1 cellular context compared by ENCODE assay signal in genomic region chr9:122446819-122447484, GRCh38.
TF ChIP-seq lines count a peak whose summit lies in the region.

No MANE protein-coding gene starts in this region.

TF ChIP-seq in K562, 482 proteins besides CTCF, POLR2A, EP300 and RAD21 (continued from another document and continues in another):
- TF ChIP-seq, protein P1, sequence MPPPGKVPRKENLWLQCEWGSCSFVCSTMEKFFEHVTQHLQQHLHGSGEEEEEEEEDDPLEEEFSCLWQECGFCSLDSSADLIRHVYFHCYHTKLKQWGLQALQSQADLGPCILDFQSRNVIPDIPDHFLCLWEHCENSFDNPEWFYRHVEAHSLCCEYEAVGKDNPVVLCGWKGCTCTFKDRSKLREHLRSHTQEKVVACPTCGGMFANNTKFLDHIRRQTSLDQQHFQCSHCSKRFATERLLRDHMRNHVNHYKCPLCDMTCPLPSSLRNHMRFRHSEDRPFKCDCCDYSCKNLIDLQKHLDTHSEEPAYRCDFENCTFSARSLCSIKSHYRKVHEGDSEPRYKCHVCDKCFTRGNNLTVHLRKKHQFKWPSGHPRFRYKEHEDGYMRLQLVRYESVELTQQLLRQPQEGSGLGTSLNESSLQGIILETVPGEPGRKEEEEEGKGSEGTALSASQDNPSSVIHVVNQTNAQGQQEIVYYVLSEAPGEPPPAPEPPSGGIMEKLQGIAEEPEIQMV (tag; conservative IDR thresholded peaks at IDR 0.05; ENCODE audit: low read depth) = no peak
- TF ChIP-seq HMBOX1 (IDR thresholded peaks at IDR 0.05) (no peak), WHSC1 (IDR thresholded peaks at IDR 0.05; ENCODE audit: low read length) (no peak), PYGO2 (tag; IDR thresholded peaks at IDR 0.05) (peak; percentile 91), BACH1 (tag; IDR thresholded peaks at IDR 0.05) (no peak), ZNF431 (CRISPR knock-in tag; IDR thresholded peaks at IDR 0.05) (no peak), TAF1 (IDR thresholded peaks at IDR 0.05; ENCODE audit: control insufficient read depth, extremely low read depth, insufficient read depth, low read length, severe bottlenecking) (no peak), ELF4 (CRISPR knock-in tag; IDR thresholded peaks at IDR 0.05) (no peak), RNF2 (IDR thresholded peaks at IDR 0.05) (no peak), VEZF1 (CRISPR knock-in tag; IDR thresholded peaks at IDR 0.05) (peak; percentile 61), NBN (IDR thresholded peaks at IDR 0.05; ENCODE audit: low read depth) (peak; percentile 88), ZNF282 (CRISPR knock-in tag; IDR thresholded peaks at IDR 0.05) (no peak), NCOA1 (IDR thresholded peaks at IDR 0.05; ENCODE audit: low read depth) (peak; percentile 86; the same call in 1 of the 2 replicates), MXI1 (IDR thresholded peaks at IDR 0.05; ENCODE audit: low read depth, low read length) (no peak), C11orf30 (IDR thresholded peaks at IDR 0.05; ENCODE audit: low read depth) (no peak), NUFIP1 (IDR thresholded peaks at IDR 0.05; ENCODE audit: partially characterized antibody) (no peak), SMARCE1 (IDR thresholded peaks at IDR 0.05) (peak; percentile 98), TFAM (CRISPR knock-in tag; conservative IDR thresholded peaks at IDR 0.05) (no peak), U2AF1 (optimal IDR thresholded peaks at IDR 0.05; ENCODE audit: low read depth, low read length) (no peak), ZBTB7A (IDR thresholded peaks at IDR 0.05; ENCODE audit: borderline replicate concordance, control insufficient read depth, low read depth, low read length) (no peak), KLF1 (tag; IDR thresholded peaks at IDR 0.05) (no peak), RBM17 (IDR thresholded peaks at IDR 0.05; ENCODE audit: borderline replicate concordance, low read depth, low read length) (no peak), MTA2 (IDR thresholded peaks at IDR 0.05; ENCODE audit: low read depth) (peak; percentile 99), NFIC (IDR thresholded peaks at IDR 0.05) (peak; percentile 91), KDM1A (IDR thresholded peaks at IDR 0.05) (peak; percentile 28 to 53; a peak in 3 of 4 replicates), E2F8 (IDR thresholded peaks at IDR 0.05; ENCODE audit: low read depth, partially characterized antibody) (no peak), BCOR (IDR thresholded peaks at IDR 0.05) (peak; percentile 61), OTX1 (CRISPR knock-in tag; IDR thresholded peaks at IDR 0.05) (no peak), CREB5 (CRISPR knock-in tag; IDR thresholded peaks at IDR 0.05) (no peak), ZNF668 (CRISPR knock-in tag; IDR thresholded peaks at IDR 0.05) (no peak), RB1 (IDR thresholded peaks at IDR 0.05; ENCODE audit: low read depth) (no peak), POLR2H (tag; IDR thresholded peaks at IDR 0.05; ENCODE audit: low read depth) (no peak), GABPA (tag; conservative IDR thresholded peaks at IDR 0.05; ENCODE audit: low read depth) (no peak), CHD2 (IDR thresholded peaks at IDR 0.05; ENCODE audit: low read depth, low read length) (no peak), SAFB (IDR thresholded peaks at IDR 0.05; ENCODE audit: borderline replicate concordance, low read depth, low read length) (no peak), L3MBTL2 (IDR thresholded peaks at IDR 0.05) (0 out of 2 replicates have a peak, but pooled peaks have one; percentile 23), YY1 (IDR thresholded peaks at IDR 0.05; ENCODE audit: borderline replicate concordance in 1 of 3, control insufficient read depth in 1 of 3, extremely low read depth in 1 of 3, insufficient read depth in 3 of 3, insufficient read length in 1 of 3, insufficient replicate concordance in 2 of 3, low read depth in 1 of 3, low read length in 2 of 3) (no peak), CBX2 (IDR thresholded peaks at IDR 0.05; ENCODE audit: insufficient read depth, low read length, poor library complexity, severe bottlenecking) (no peak), MNT (conservative IDR thresholded peaks at IDR 0.05) (peak; percentile 18 to 61; a peak in 2 of 4 replicates), FOXM1 (IDR thresholded peaks at IDR 0.05; ENCODE audit: low read depth) (peak; percentile 95), FOXM1 (CRISPR knock-in tag; IDR thresholded peaks at IDR 0.05; ENCODE audit: low read depth) (no peak), TAL1 (IDR thresholded peaks at IDR 0.05) (peak; percentile 99), HDAC3 (IDR thresholded peaks at IDR 0.05; ENCODE audit: borderline replicate concordance, partially characterized antibody) (peak; percentile 92), HLTF (IDR thresholded peaks at IDR 0.05) (peak; percentile 100), ZNF445 (CRISPR knock-in tag; IDR thresholded peaks at IDR 0.05; ENCODE audit: low read depth) (no peak), SMAD2 (IDR thresholded peaks at IDR 0.05; ENCODE audit: low read depth, low read length) (no peak), FOXJ2 (tag; IDR thresholded peaks at IDR 0.05) (peak; percentile 94), MAFF (IDR thresholded peaks at IDR 0.05; ENCODE audit: low read length) (no peak), ZNF133 (CRISPR knock-in tag; IDR thresholded peaks at IDR 0.05) (no peak), MAFG (tag; conservative IDR thresholded peaks at IDR 0.05) (no peak), CXXC5 (CRISPR knock-in tag; IDR thresholded peaks at IDR 0.05) (no peak), GATA2 (CRISPR knock-in tag; IDR thresholded peaks at IDR 0.05) (peak; percentile 95)
- TF ChIP-seq, protein P2, sequence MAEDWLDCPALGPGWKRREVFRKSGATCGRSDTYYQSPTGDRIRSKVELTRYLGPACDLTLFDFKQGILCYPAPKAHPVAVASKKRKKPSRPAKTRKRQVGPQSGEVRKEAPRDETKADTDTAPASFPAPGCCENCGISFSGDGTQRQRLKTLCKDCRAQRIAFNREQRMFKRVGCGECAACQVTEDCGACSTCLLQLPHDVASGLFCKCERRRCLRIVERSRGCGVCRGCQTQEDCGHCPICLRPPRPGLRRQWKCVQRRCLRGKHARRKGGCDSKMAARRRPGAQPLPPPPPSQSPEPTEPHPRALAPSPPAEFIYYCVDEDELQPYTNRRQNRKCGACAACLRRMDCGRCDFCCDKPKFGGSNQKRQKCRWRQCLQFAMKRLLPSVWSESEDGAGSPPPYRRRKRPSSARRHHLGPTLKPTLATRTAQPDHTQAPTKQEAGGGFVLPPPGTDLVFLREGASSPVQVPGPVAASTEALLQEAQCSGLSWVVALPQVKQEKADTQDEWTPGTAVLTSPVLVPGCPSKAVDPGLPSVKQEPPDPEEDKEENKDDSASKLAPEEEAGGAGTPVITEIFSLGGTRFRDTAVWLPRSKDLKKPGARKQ (CRISPR knock-in tag; IDR thresholded peaks at IDR 0.05) = no peak
- TF ChIP-seq, protein P3, sequence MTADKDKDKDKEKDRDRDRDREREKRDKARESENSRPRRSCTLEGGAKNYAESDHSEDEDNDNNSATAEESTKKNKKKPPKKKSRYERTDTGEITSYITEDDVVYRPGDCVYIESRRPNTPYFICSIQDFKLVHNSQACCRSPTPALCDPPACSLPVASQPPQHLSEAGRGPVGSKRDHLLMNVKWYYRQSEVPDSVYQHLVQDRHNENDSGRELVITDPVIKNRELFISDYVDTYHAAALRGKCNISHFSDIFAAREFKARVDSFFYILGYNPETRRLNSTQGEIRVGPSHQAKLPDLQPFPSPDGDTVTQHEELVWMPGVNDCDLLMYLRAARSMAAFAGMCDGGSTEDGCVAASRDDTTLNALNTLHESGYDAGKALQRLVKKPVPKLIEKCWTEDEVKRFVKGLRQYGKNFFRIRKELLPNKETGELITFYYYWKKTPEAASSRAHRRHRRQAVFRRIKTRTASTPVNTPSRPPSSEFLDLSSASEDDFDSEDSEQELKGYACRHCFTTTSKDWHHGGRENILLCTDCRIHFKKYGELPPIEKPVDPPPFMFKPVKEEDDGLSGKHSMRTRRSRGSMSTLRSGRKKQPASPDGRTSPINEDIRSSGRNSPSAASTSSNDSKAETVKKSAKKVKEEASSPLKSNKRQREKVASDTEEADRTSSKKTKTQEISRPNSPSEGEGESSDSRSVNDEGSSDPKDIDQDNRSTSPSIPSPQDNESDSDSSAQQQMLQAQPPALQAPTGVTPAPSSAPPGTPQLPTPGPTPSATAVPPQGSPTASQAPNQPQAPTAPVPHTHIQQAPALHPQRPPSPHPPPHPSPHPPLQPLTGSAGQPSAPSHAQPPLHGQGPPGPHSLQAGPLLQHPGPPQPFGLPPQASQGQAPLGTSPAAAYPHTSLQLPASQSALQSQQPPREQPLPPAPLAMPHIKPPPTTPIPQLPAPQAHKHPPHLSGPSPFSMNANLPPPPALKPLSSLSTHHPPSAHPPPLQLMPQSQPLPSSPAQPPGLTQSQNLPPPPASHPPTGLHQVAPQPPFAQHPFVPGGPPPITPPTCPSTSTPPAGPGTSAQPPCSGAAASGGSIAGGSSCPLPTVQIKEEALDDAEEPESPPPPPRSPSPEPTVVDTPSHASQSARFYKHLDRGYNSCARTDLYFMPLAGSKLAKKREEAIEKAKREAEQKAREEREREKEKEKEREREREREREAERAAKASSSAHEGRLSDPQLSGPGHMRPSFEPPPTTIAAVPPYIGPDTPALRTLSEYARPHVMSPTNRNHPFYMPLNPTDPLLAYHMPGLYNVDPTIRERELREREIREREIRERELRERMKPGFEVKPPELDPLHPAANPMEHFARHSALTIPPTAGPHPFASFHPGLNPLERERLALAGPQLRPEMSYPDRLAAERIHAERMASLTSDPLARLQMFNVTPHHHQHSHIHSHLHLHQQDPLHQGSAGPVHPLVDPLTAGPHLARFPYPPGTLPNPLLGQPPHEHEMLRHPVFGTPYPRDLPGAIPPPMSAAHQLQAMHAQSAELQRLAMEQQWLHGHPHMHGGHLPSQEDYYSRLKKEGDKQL (CRISPR knock-in tag; IDR thresholded peaks at IDR 0.05; ENCODE audit: borderline replicate concordance) = no peak
- TF ChIP-seq, protein P4, sequence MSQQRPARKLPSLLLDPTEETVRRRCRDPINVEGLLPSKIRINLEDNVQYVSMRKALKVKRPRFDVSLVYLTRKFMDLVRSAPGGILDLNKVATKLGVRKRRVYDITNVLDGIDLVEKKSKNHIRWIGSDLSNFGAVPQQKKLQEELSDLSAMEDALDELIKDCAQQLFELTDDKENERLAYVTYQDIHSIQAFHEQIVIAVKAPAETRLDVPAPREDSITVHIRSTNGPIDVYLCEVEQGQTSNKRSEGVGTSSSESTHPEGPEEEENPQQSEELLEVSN (IDR thresholded peaks at IDR 0.05; ENCODE audit: borderline replicate concordance in 1 of 2, extremely low read depth in 1 of 2, insufficient read depth in 1 of 2, insufficient read length in 1 of 2, low read depth in 1 of 2, low read length in 1 of 2, poor library complexity in 1 of 2, severe bottlenecking in 1 of 2) = no peak
